Comparison of ENCODE assay signal across 12 cellular contexts in the genomic region with DNA sequence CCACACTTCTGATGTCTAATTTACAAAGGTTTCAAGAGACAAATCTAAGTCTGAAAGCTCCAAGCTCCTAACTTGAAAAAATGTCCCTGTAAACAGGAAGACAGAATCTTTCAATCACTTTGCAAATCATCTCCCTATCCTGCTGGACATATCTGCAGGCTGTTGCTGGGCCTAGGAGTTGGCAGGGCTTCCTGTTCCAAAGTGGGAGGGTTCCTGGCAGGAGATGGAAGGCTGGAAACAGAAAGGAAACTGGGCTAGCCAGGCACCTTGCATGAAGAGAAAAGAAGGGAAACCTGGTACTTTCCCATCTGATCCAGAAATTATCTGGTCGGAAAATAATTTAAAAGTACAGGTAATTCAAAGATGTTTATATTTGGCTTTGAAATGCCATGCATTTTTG.
DNase-seq lines count a peak whose midpoint lies in the region; ATAC-seq, FAIRE-seq and TF ChIP-seq lines count a peak whose summit lies in the region.
"Had no signal": no experiment of that assay in that cellular context is flagged by ENCODE, and none has a peak within 500 bp of the region (broad histone marks: within the 10 kb centered on the region; RNA-seq: fewer than 3 reads in every experiment).

No MANE protein-coding gene starts in this region.

- no peaks in the 10 kb centered on the region for H3K36me3 ChIP-seq in subcutaneous abdominal adipose tissue (ENCODE audit: control insufficient read depth in 5 of 5, insufficient read depth in 5 of 5, low read length in 5 of 5)
- H3K36me3 ChIP-seq: neural progenitor cell had no signal

- H3K9me3 ChIP-seq in subcutaneous abdominal adipose tissue (ENCODE audit: control insufficient read depth in 5 of 5, low read length in 5 of 5): no peaks in the 10 kb centered on the region

- no peak for ATAC-seq in GM18511 (IDR thresholded peaks at IDR 0.05; ENCODE audit: unreplicated experiment)
- ATAC-seq in GM21717 (IDR thresholded peaks at IDR 0.05; ENCODE audit: unreplicated experiment): no peak

- H3K9me3 Mint-ChIP-seq in brain: peaks cover 4 to 12% (median 6%) of the 10 kb centered on the region in 5 experiments

- peak overlapping the region in 1 of 5 donors; percentile 30 for H3K9ac ChIP-seq in subcutaneous abdominal adipose tissue (ENCODE audit: low read length in 5 of 5)
- H3K9ac ChIP-seq: neural progenitor cell had no signal

- no peaks in the 10 kb centered on the region for H3K27me3 ChIP-seq in subcutaneous abdominal adipose tissue (ENCODE audit: control insufficient read depth in 5 of 5, insufficient read depth in 4 of 5, low read length in 5 of 5)

- H3K4me1 ChIP-seq in subcutaneous abdominal adipose tissue (ENCODE audit: control insufficient read depth in 5 of 5, insufficient read depth in 5 of 5, low read length in 5 of 5): peaks cover 2 to 49% (median 41%) of the 10 kb centered on the region in 5 donors

- DNase-seq in HT1080 (ENCODE audit: low read depth): peak; percentile 66
- peak; percentile 45 for DNase-seq in inferior parietal cortex (ENCODE audit: extremely low spot score)
- DNase-seq in frontal cortex (ENCODE audit: low spot score in 2 of 2): no peak
- no peak for DNase-seq in NCI-H1436 treated with DMSO at 0.1 percent for 48 hours (lab: John Stamatoyannopoulos, UW)

- H3K4me3 ChIP-seq in subcutaneous abdominal adipose tissue (ENCODE audit: low read depth in 1 of 5, low read length in 5 of 5): no peak overlapping the region
- H3K4me3 ChIP-seq: neural progenitor cell, SK-N-MC had no signal

- TF ChIP-seq CTCF in brain (conservative IDR thresholded peaks at IDR 0.05): no peak

- no peak for FAIRE-seq in frontal cortex (lab: Jason Lieb, UNC)
- FAIRE-seq: endometrium, GM12891 had no signal

- peaks cover 36% of the 10 kb centered on the region for H3K27me3 Mint-ChIP-seq in brain

- no peaks in the 10 kb centered on the region for H3K36me3 Mint-ChIP-seq in brain

- peaks cover 23% of the 10 kb centered on the region for H3K4me1 Mint-ChIP-seq in brain

- peak overlapping the region in 1 of 5 experiments; percentile 32 for H3K27ac Mint-ChIP-seq in brain
- H3K27ac Mint-ChIP-seq: neural progenitor cell had no signal

- peak overlapping the region in 3 of 5 experiments; percentile 50 to 73 (median 55) for H3K4me3 Mint-ChIP-seq in brain

- H3K27ac ChIP-seq in subcutaneous abdominal adipose tissue (ENCODE audit: low read depth, low read length): peak overlapping the region; percentile 98
- H3K27ac ChIP-seq: neural progenitor cell, SK-N-MC had no signal

Comparison
In these comparisons a context has a peak if more than half of its experiments do, and no peak if none do; other contexts are left out.
1. DNase-seq: peak in HT1080 (single experiment) and inferior parietal cortex (single experiment); none in frontal cortex (0 of 2) and NCI-H1436 treated with DMSO at 0.1 percent for 48 hours (single experiment).